ENCODE assay signal across 25 cellular contexts in the genomic region with DNA sequence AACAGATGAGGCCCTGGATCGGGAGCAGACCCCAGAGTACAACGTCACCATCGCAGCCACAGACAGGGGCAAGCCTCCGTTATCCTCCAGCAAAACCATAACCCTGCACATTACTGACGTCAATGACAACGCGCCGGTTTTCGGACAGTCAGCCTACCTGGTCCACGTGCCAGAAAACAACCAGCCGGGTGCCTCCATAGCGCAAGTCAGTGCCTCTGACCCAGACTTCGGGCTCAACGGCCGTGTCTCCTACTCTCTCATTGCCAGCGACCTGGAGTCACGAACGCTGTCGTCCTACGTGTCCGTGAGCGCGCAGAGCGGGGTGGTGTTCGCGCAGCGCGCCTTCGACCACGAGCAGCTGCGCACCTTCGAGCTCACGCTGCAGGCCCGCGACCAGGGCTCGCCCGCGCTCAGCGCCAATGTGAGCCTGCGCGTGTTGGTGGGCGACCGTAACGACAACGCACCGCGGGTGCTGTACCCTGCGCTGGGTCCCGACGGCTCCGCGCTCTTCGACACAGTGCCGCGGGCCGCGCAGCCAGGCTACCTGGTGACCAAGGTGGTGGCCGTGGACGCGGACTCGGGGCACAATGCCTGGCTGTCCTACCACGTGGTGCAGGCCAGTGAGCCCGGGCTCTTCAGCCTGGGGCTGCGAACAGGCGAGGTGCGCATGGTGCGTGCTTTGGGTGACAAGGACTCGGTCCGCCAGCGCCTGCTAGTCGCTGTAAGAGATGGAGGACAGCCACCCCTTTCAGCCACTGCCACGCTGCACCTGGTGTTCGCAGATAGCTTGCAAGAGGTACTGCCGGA. TPM values are rescaled to one million over a fixed set of nuclear protein-coding genes. Genes with fewer than 3 reads are reported as not detected.
DNase-seq lines count a peak whose midpoint lies in the region; ATAC-seq and TF ChIP-seq lines count a peak whose summit lies in the region.
"Had no signal": no experiment of that assay in that cellular context is flagged by ENCODE, and none has a peak within 500 bp of the region (broad histone marks: within the 10 kb centered on the region; RNA-seq: fewer than 3 reads in every experiment).

No MANE protein-coding gene starts in this region.

- peak overlapping the region in 2 of 3 donors; percentile 23 to 59 for H3K4me3 ChIP-seq in liver (ENCODE audit: low read depth in 1 of 3, low read length in 3 of 3)
- H3K4me3 ChIP-seq in skeletal muscle tissue (ENCODE audit: low read length in 3 of 3), result peak overlapping the region; percentile 26 to 58 (median 37)
- no peak overlapping the region for H3K4me3 ChIP-seq in aorta (ENCODE audit: low read length in 2 of 2)
- H3K4me3 ChIP-seq: lung, skin epidermis had no signal

- H3K36me3 ChIP-seq in liver (ENCODE audit: control insufficient read depth in 4 of 4, insufficient read depth in 3 of 4, low read depth in 1 of 4, low read length in 3 of 4) (no peaks in the 10 kb centered on the region), skeletal muscle tissue (ENCODE audit: control insufficient read depth in 3 of 3, insufficient read depth in 3 of 3, low read length in 3 of 3) (peaks cover 6 to 19% (median 7%) of the 10 kb centered on the region in 3 donors), aorta (ENCODE audit: control insufficient read depth in 1 of 2, insufficient read depth in 2 of 2, low read length in 1 of 2) (no peaks in the 10 kb centered on the region)
- H3K36me3 ChIP-seq: brain microvascular endothelial cell had no signal

- peaks cover 0 to 5% (median 0%) of the 10 kb centered on the region in 4 donors for H3K27me3 ChIP-seq in liver (ENCODE audit: control insufficient read depth in 4 of 4, insufficient read depth in 4 of 4, low read length in 3 of 4)
- H3K27me3 ChIP-seq in skeletal muscle tissue (ENCODE audit: control insufficient read depth in 3 of 3, insufficient read depth in 3 of 3, low read length in 3 of 3), result peaks cover 2 to 3% (median 2%) of the 10 kb centered on the region in 3 donors
- H3K27me3 ChIP-seq in aorta (ENCODE audit: control insufficient read depth in 1 of 2, insufficient read depth in 2 of 2, low read length in 1 of 2), result no peaks in the 10 kb centered on the region
- H3K27me3 ChIP-seq: brain microvascular endothelial cell had no signal

- peaks cover 41% of the 10 kb centered on the region for H3K9me3 Mint-ChIP-seq in activated T-cell treated with anti-CD3 and anti-CD28 coated beads, Interleukin-2, amount 50 U/mL, for 24 hours
- peaks cover 33% of the 10 kb centered on the region for H3K9me3 Mint-ChIP-seq in activated T-helper 1 cell treated with anti-CD3 and anti-CD28 coated beads, Interleukin-12 subunit alpha, Interleukin-12 subunit beta, Interleukin-2, Interleukin-4 antibody, amounts not matched to agents 30 ng/mL and 10 ng/mL and 1 ng/mL, durations not matched to agents 14 hours and 24 hours and 36 hours

- TF ChIP-seq RAD21 in liver (IDR thresholded peaks at IDR 0.05), result no peak

- H3K9me3 ChIP-seq in T-helper 17 cell (ENCODE audit: control insufficient read depth, low read length, poor library complexity, severe bottlenecking), result peaks cover 9% of the 10 kb centered on the region
- H3K9me3 ChIP-seq in liver (ENCODE audit: control insufficient read depth in 4 of 4, low read length in 3 of 4), result peaks cover 47 to 75% (median 58%) of the 10 kb centered on the region in 4 donors
- H3K9me3 ChIP-seq in skeletal muscle tissue (ENCODE audit: control insufficient read depth in 3 of 3, low read length in 3 of 3), result peaks cover 24 to 43% (median 33%) of the 10 kb centered on the region in 3 donors
- peaks cover 44% of the 10 kb centered on the region for H3K9me3 ChIP-seq in aorta (ENCODE audit: control insufficient read depth, low read length)

- 35% methylated on average over 74 of the region's 74 CpGs for WGBS in liver
- whole genome bisulfite sequencing in aorta, 2 donors, result 19 to 29% methylated on average over 72 to 74 of the region's 74 CpGs

- no peak for DNase-seq in activated T-cell treated with anti-CD3 and anti-CD28 coated beads, Interleukin-2, amount 50 U/mL, for 24 hours
- DNase-seq in activated T-cell treated with anti-CD3 and anti-CD28 coated beads for 4 hours, result no peak
- no peak for DNase-seq in T-helper 17 cell
- DNase-seq in aorta, result no peak
- DNase-seq in T-helper 2 cell, result no peak
- no peak for DNase-seq in activated T-helper 1 cell treated with anti-CD3 and anti-CD28 coated beads, Interleukin-12 subunit alpha, Interleukin-12 subunit beta, Interleukin-2, Interleukin-4 antibody, amounts not matched to agents 30 ng/mL and 10 ng/mL and 1 ng/mL, durations not matched to agents 14 hours and 24 hours and 36 hours (ENCODE audit: low spot score)
- DNase-seq: activated CD4-positive, CD25-positive, alpha-beta regulatory T cell treated with anti-CD3 and anti-CD28 coated beads, Interleukin-2, amount 50 U/mL, for 72 hours; activated CD8-positive, alpha-beta memory T cell treated with anti-CD3 and anti-CD28 coated beads, Interleukin-2, amount 50 U/mL, for 48 hours; activated gamma-delta T cell treated with Interleukin-2 at 50 U/mL for 16 hours; brain microvascular endothelial cell; DND-41; foreskin fibroblast; hippocampal formation; islet precursor cell; KBM-7; naive thymus-derived CD8-positive, alpha-beta T cell; NCI-H187; NCI-H2227 treated with DMSO at 0.1 percent for 48 hours; stimulated activated CD4-positive, alpha-beta T cell treated with anti-CD3 and anti-CD28 coated beads, Interleukin-4, amount 100 ng/mL, for 4 hours; substantia nigra had no signal

- peaks cover 18% of the 10 kb centered on the region for H3K36me3 Mint-ChIP-seq in activated T-cell treated with anti-CD3 and anti-CD28 coated beads, Interleukin-2, amount 50 U/mL, for 24 hours (ENCODE audit: low read depth)
- H3K36me3 Mint-ChIP-seq in T-helper 17 cell (ENCODE audit: low read depth), result peaks cover 6% of the 10 kb centered on the region
- H3K36me3 Mint-ChIP-seq in activated T-helper 1 cell treated with anti-CD3 and anti-CD28 coated beads, Interleukin-12 subunit alpha, Interleukin-12 subunit beta, Interleukin-2, Interleukin-4 antibody, amounts not matched to agents 30 ng/mL and 10 ng/mL and 1 ng/mL, durations not matched to agents 14 hours and 24 hours and 36 hours (ENCODE audit: low read depth), result peaks cover 9% of the 10 kb centered on the region

- peaks cover 20% of the 10 kb centered on the region for H3K4me1 Mint-ChIP-seq in activated T-cell treated with anti-CD3 and anti-CD28 coated beads, Interleukin-2, amount 50 U/mL, for 24 hours (ENCODE audit: low read depth)
- H3K4me1 Mint-ChIP-seq in T-helper 17 cell, result no peaks in the 10 kb centered on the region
- peaks cover 14% of the 10 kb centered on the region for H3K4me1 Mint-ChIP-seq in activated T-helper 1 cell treated with anti-CD3 and anti-CD28 coated beads, Interleukin-12 subunit alpha, Interleukin-12 subunit beta, Interleukin-2, Interleukin-4 antibody, amounts not matched to agents 30 ng/mL and 10 ng/mL and 1 ng/mL, durations not matched to agents 14 hours and 24 hours and 36 hours (ENCODE audit: low read depth)

- peaks cover 89% of the 10 kb centered on the region for H3K27me3 Mint-ChIP-seq in activated T-cell treated with anti-CD3 and anti-CD28 coated beads, Interleukin-2, amount 50 U/mL, for 24 hours
- H3K27me3 Mint-ChIP-seq in T-helper 17 cell, result peaks cover 66% of the 10 kb centered on the region
- H3K27me3 Mint-ChIP-seq in activated T-helper 1 cell treated with anti-CD3 and anti-CD28 coated beads, Interleukin-12 subunit alpha, Interleukin-12 subunit beta, Interleukin-2, Interleukin-4 antibody, amounts not matched to agents 30 ng/mL and 10 ng/mL and 1 ng/mL, durations not matched to agents 14 hours and 24 hours and 36 hours (ENCODE audit: insufficient read depth), result peaks cover 53% of the 10 kb centered on the region

- no peak for TF ChIP-seq CTCF in liver (IDR thresholded peaks at IDR 0.05; ENCODE audit: low read depth, low read length, missing input control)

- H3K4me1 ChIP-seq in liver (ENCODE audit: control insufficient read depth in 4 of 4, insufficient read depth in 4 of 4, low read length in 3 of 4), result no peaks in the 10 kb centered on the region
- peaks cover 0 to 32% (median 19%) of the 10 kb centered on the region in 3 donors for H3K4me1 ChIP-seq in skeletal muscle tissue (ENCODE audit: control insufficient read depth in 3 of 3, insufficient read depth in 3 of 3, low read length in 3 of 3)
- no peaks in the 10 kb centered on the region for H3K4me1 ChIP-seq in aorta (ENCODE audit: control insufficient read depth in 1 of 2, insufficient read depth in 2 of 2, low read length in 2 of 2)

- H3K27ac ChIP-seq in liver (ENCODE audit: low read depth in 1 of 2, low read length in 2 of 2) (no peak overlapping the region), skeletal muscle tissue (ENCODE audit: low read depth, low read length) (no peak overlapping the region), aorta (ENCODE audit: low read depth in 1 of 2, low read length in 2 of 2) (no peak overlapping the region)
- H3K27ac ChIP-seq: brain microvascular endothelial cell, skin epidermis had no signal

- H3K9ac ChIP-seq in liver (ENCODE audit: low read depth in 1 of 2, low read length in 2 of 2), result no peak overlapping the region
- no peak overlapping the region for H3K9ac ChIP-seq in skeletal muscle tissue (ENCODE audit: low read depth in 1 of 3, low read length in 3 of 3)

- intact Hi-C loops in aorta (cut with DNase I), result loop anchor here in 1 of 2 donors (10.0 kb wide), 2 partner anchors 106 to 146 kb away; no protein-coding TSS in a partner anchor
- intact Hi-C loops in activated T-helper 1 cell treated with anti-CD3 and anti-CD28 coated beads, Interleukin-12 subunit alpha, Interleukin-12 subunit beta, Interleukin-2, Interleukin-4 antibody, amounts not matched to agents 30 ng/mL and 10 ng/mL and 1 ng/mL, durations not matched to agents 14 hours and 24 hours and 36 hours (cut with micrococcal nuclease), result loop anchor here (5.0 to 10.0 kb wide), 2 partner anchors 458 to 574 kb away; a partner anchor contains a TSS

- no peak overlapping the region for H3K4me3 Mint-ChIP-seq in activated T-cell treated with anti-CD3 and anti-CD28 coated beads, Interleukin-2, amount 50 U/mL, for 24 hours
- peak overlapping the region; percentile 43 for H3K4me3 Mint-ChIP-seq in T-helper 17 cell
- no peak overlapping the region for H3K4me3 Mint-ChIP-seq in activated T-helper 1 cell treated with anti-CD3 and anti-CD28 coated beads, Interleukin-12 subunit alpha, Interleukin-12 subunit beta, Interleukin-2, Interleukin-4 antibody, amounts not matched to agents 30 ng/mL and 10 ng/mL and 1 ng/mL, durations not matched to agents 14 hours and 24 hours and 36 hours

- ATAC-seq in T-helper 17 cell (no peak), aorta (ENCODE audit: low FRiP score) (no peak)
- ATAC-seq: naive thymus-derived CD8-positive, alpha-beta T cell; Panc1 had no signal

- peak overlapping the region; percentile 2 for H3K27ac Mint-ChIP-seq in activated T-cell treated with anti-CD3 and anti-CD28 coated beads, Interleukin-2, amount 50 U/mL, for 24 hours
- peak overlapping the region; percentile 60 for H3K27ac Mint-ChIP-seq in T-helper 17 cell
- H3K27ac Mint-ChIP-seq in activated T-helper 1 cell treated with anti-CD3 and anti-CD28 coated beads, Interleukin-12 subunit alpha, Interleukin-12 subunit beta, Interleukin-2, Interleukin-4 antibody, amounts not matched to agents 30 ng/mL and 10 ng/mL and 1 ng/mL, durations not matched to agents 14 hours and 24 hours and 36 hours, result no peak overlapping the region

RNA-seq across cellular contexts. Expression of a gene that starts 1.6 kb away (rescaled TPM):
- total RNA-seq in T-helper 17 cell (not detected), liver (1 to 10 TPM in 1 of 2 donors, under 1 TPM in 1; 0.75 to 2.5 TPM), skeletal muscle tissue (6.8 TPM), aorta (1 to 10 TPM; 7.1 to 9.2 TPM)
- polyA plus RNA-seq in liver (under 1 TPM; 0.22 to 0.25 TPM), aorta (under 1 TPM; 0.50 to 0.72 TPM)
- total RNA-seq in activated T-helper 1 cell treated with anti-CD3 and anti-CD28 coated beads, Interleukin-12 subunit alpha, Interleukin-12 subunit beta, Interleukin-2, Interleukin-4 antibody, amounts not matched to agents 30 ng/mL and 10 ng/mL and 1 ng/mL, durations not matched to agents 14 hours and 24 hours and 36 hours, result 0.16 and 0.24 TPM in 2 replicates
- polyA plus RNA-seq: naive thymus-derived CD8-positive, alpha-beta T cell had no signal

RNA-seq across cellular contexts. Expression of a gene that starts 1.8 kb away (rescaled TPM):
- total RNA-seq in T-helper 17 cell (not detected), liver (1 to 10 TPM; 1.6 to 3.1 TPM), skeletal muscle tissue (7.3 TPM), aorta (10 to 100 TPM; 12.7 to 24.7 TPM)
- polyA plus RNA-seq in liver (under 1 TPM; 0.74 to 0.78 TPM), aorta (1 to 10 TPM; 2.1 to 3.8 TPM)
- 0.13 TPM in 1 of 2 replicates, not detected in the other for total RNA-seq in activated T-helper 1 cell treated with anti-CD3 and anti-CD28 coated beads, Interleukin-12 subunit alpha, Interleukin-12 subunit beta, Interleukin-2, Interleukin-4 antibody, amounts not matched to agents 30 ng/mL and 10 ng/mL and 1 ng/mL, durations not matched to agents 14 hours and 24 hours and 36 hours
- polyA plus RNA-seq: naive thymus-derived CD8-positive, alpha-beta T cell had no signal

RNA-seq across cellular contexts. Expression of a gene that starts 6.5 kb away (rescaled TPM):
- total RNA-seq in T-helper 17 cell, result under 1 TPM; 0.10 to 0.18 TPM
- 1 to 10 TPM; 2.0 to 3.9 TPM for total RNA-seq in liver
- polyA plus RNA-seq in liver, result 1 to 10 TPM; 1.2 to 1.3 TPM
- total RNA-seq in skeletal muscle tissue, result 4.2 TPM
- total RNA-seq in aorta, result 10 to 100 TPM in 1 of 2 donors, 1 to 10 TPM in 1; 6.1 to 11.4 TPM
- polyA plus RNA-seq in aorta, result 1 to 10 TPM in 1 of 2 donors, under 1 TPM in 1; 0.61 to 1.1 TPM
- 0.10 and 0.13 TPM in 2 replicates for total RNA-seq in activated T-helper 1 cell treated with anti-CD3 and anti-CD28 coated beads, Interleukin-12 subunit alpha, Interleukin-12 subunit beta, Interleukin-2, Interleukin-4 antibody, amounts not matched to agents 30 ng/mL and 10 ng/mL and 1 ng/mL, durations not matched to agents 14 hours and 24 hours and 36 hours
- polyA plus RNA-seq: naive thymus-derived CD8-positive, alpha-beta T cell had no signal

RNA-seq across cellular contexts. Expression of a gene that starts 11.0 kb away (rescaled TPM):
- total RNA-seq in T-helper 17 cell (not detected), liver (1 to 10 TPM in 1 of 2 donors, under 1 TPM in 1; 0.37 to 1.9 TPM), skeletal muscle tissue (3.1 TPM), aorta (10 to 100 TPM in 1 of 2 donors, 1 to 10 TPM in 1; 7.9 to 18.8 TPM)
- polyA plus RNA-seq in liver (under 1 TPM; 0.39 to 0.74 TPM), aorta (1 to 10 TPM in 1 of 2 donors, under 1 TPM in 1; 0.75 to 2.5 TPM)
- 0.18 TPM in 1 of 2 replicates, not detected in the other for total RNA-seq in activated T-helper 1 cell treated with anti-CD3 and anti-CD28 coated beads, Interleukin-12 subunit alpha, Interleukin-12 subunit beta, Interleukin-2, Interleukin-4 antibody, amounts not matched to agents 30 ng/mL and 10 ng/mL and 1 ng/mL, durations not matched to agents 14 hours and 24 hours and 36 hours

RNA-seq across cellular contexts. Expression of a gene that starts 11.5 kb away (rescaled TPM):
- total RNA-seq in T-helper 17 cell (under 1 TPM; 0.10 to 0.20 TPM), liver (1 to 10 TPM; 1.4 to 2.8 TPM), skeletal muscle tissue (5.2 TPM), aorta (10 to 100 TPM in 1 of 2 donors, 1 to 10 TPM in 1; 9.5 to 14.6 TPM)
- polyA plus RNA-seq in liver (1 to 10 TPM in 1 of 2 donors, under 1 TPM in 1; 0.53 to 1.8 TPM), aorta (1 to 10 TPM in 1 of 2 donors, under 1 TPM in 1; 0.38 to 2.4 TPM)
- total RNA-seq in activated T-helper 1 cell treated with anti-CD3 and anti-CD28 coated beads, Interleukin-12 subunit alpha, Interleukin-12 subunit beta, Interleukin-2, Interleukin-4 antibody, amounts not matched to agents 30 ng/mL and 10 ng/mL and 1 ng/mL, durations not matched to agents 14 hours and 24 hours and 36 hours, result 0.12 and 0.18 TPM in 2 replicates

Comparison
In these comparisons a context has a peak if more than half of its experiments do, and no peak if none do; other contexts are left out.
1. H3K4me3 ChIP-seq: peak in liver (2 of 3) and skeletal muscle tissue (3 of 3); none in aorta (0 of 2).